16 cellular contexts compared by ENCODE assay signal in genomic region chr17:63173903-63174302, GRCh38.
DNase-seq lines count a peak whose midpoint lies in the region; ATAC-seq and TF ChIP-seq lines count a peak whose summit lies in the region.
"Had no signal": no experiment of that assay in that cellular context is flagged by ENCODE, and none has a peak within 500 bp of the region (broad histone marks: within the 10 kb centered on the region; RNA-seq: fewer than 3 reads in every experiment).

No MANE protein-coding gene starts in this region.

- peaks cover 3% of the 10 kb centered on the region; the same call in 1 of the 2 replicates for H4K20me1 ChIP-seq in GM23248 (ENCODE audit: insufficient read depth)

- H3F3A ChIP-seq in GM23248 (ENCODE audit: insufficient read depth), result peaks cover 26% of the 10 kb centered on the region

- no peak for ATAC-seq in HG03039 (IDR thresholded peaks at IDR 0.05; ENCODE audit: unreplicated experiment)
- no peak for ATAC-seq in HG02870 (IDR thresholded peaks at IDR 0.05; ENCODE audit: unreplicated experiment)
- ATAC-seq: HepG2 had no signal

- peak overlapping the region in 3 of 5 experiments; percentile 25 to 38 (median 38) for H3K27ac Mint-ChIP-seq in brain
- no peak overlapping the region for H3K27ac Mint-ChIP-seq in endodermal cell
- H3K27ac Mint-ChIP-seq: CD4-positive, CD25-positive, alpha-beta regulatory T cell had no signal

- TF ChIP-seq CTCF in brain (conservative IDR thresholded peaks at IDR 0.05), result no peak
- no peak for TF ChIP-seq CTCF in endodermal cell (conservative IDR thresholded peaks at IDR 0.05)

- H3K27me3 Mint-ChIP-seq in brain (no peaks in the 10 kb centered on the region), endodermal cell (ENCODE audit: insufficient read depth) (no peaks in the 10 kb centered on the region)
- H3K27me3 Mint-ChIP-seq: CD4-positive, CD25-positive, alpha-beta regulatory T cell had no signal

- H3K9me3 Mint-ChIP-seq in brain, result peaks cover 4 to 13% (median 11%) of the 10 kb centered on the region in 5 experiments
- peaks cover 11% of the 10 kb centered on the region for H3K9me3 Mint-ChIP-seq in endodermal cell

- H3K27ac ChIP-seq in GM23248, result no peak overlapping the region
- H3K27ac ChIP-seq in endodermal cell (ENCODE audit: low read depth, low read length), result no peak overlapping the region

- H3K4me1 Mint-ChIP-seq in brain, result peaks cover 34% of the 10 kb centered on the region
- no peaks in the 10 kb centered on the region for H3K4me1 Mint-ChIP-seq in endodermal cell
- H3K4me1 Mint-ChIP-seq: CD4-positive, CD25-positive, alpha-beta regulatory T cell had no signal

- 43% methylated on average over 1 of the region's 1 CpG for WGBS in GM23248 (ENCODE audit: low coverage in 1 of 2, low lambda C conversion rate in 2 of 2, missing lambda C conversion rate in 2 of 2), 2 experiments
- 94 to 100% methylated on average over 1 of the region's 1 CpG for WGBS in endodermal cell (ENCODE audit: insufficient coverage in 1 of 2, insufficient read length in 1 of 2), 2 experiments

- H3K36me3 ChIP-seq in GM23248 (ENCODE audit: low read depth) (no peaks in the 10 kb centered on the region), endodermal cell (ENCODE audit: control insufficient read depth, insufficient read depth, low read length) (no peaks in the 10 kb centered on the region)

- no peak overlapping the region for H3K4me3 ChIP-seq in GM23248
- no peak overlapping the region for H3K4me3 ChIP-seq in endodermal cell (ENCODE audit: low read length)

- no peaks in the 10 kb centered on the region for H3K9me3 ChIP-seq in GM23248 (ENCODE audit: low read depth)
- H3K9me3 ChIP-seq in endodermal cell (ENCODE audit: control insufficient read depth, low read length), result no peaks in the 10 kb centered on the region

- H3K27me3 ChIP-seq in GM23248 (replicated peaks; ENCODE audit: insufficient read depth) (no peaks in the 10 kb centered on the region), endodermal cell (ENCODE audit: control insufficient read depth, insufficient read depth, low read length, poor library complexity, severe bottlenecking) (no peaks in the 10 kb centered on the region)

- H3K9me2 ChIP-seq in GM23248 (ENCODE audit: insufficient read depth), result no peaks in the 10 kb centered on the region

- H3K4me3 Mint-ChIP-seq in brain, result no peak overlapping the region
- no peak overlapping the region for H3K4me3 Mint-ChIP-seq in endodermal cell
- H3K4me3 Mint-ChIP-seq: CD4-positive, CD25-positive, alpha-beta regulatory T cell had no signal

- in situ Hi-C loops in GM23248 (cut with MboI), result no loop called here

- H3K36me3 Mint-ChIP-seq in brain, result peaks cover 54% of the 10 kb centered on the region
- peaks cover 4% of the 10 kb centered on the region for H3K36me3 Mint-ChIP-seq in endodermal cell (ENCODE audit: low read depth)
- H3K36me3 Mint-ChIP-seq: CD4-positive, CD25-positive, alpha-beta regulatory T cell had no signal

- H3K9ac ChIP-seq in GM23248 (no peak overlapping the region), endodermal cell (ENCODE audit: extremely low read depth, low read length, poor library complexity, severe bottlenecking) (no peak overlapping the region)

- peaks cover 33% of the 10 kb centered on the region for H3K4me1 ChIP-seq in GM23248 (ENCODE audit: insufficient read depth)
- H3K4me1 ChIP-seq in endodermal cell (ENCODE audit: control insufficient read depth, insufficient read depth, low read length), result no peaks in the 10 kb centered on the region

- DNase-seq in GM23248 (peak; percentile 51), M059J (ENCODE audit: low read depth) (peak; percentile 44), myocyte (ENCODE audit: low read depth) (peak; percentile 61), endodermal cell (no peak)
- DNase-seq: AML-193; CD4-positive, CD25-positive, alpha-beta regulatory T cell; GDM1; Karpas-422; NCI-H2029 treated with DMSO at 0.1 percent for 48 hours; NCI-H226; NCI-H82; SW 1271 had no signal

- H3K4me2 ChIP-seq in GM23248 (ENCODE audit: unreplicated experiment), result no peak overlapping the region

- peaks cover 77% of the 10 kb centered on the region for H3K79me2 ChIP-seq in GM23248 (ENCODE audit: insufficient read depth)

- no peak overlapping the region for H2AFZ ChIP-seq in GM23248
